ENCODE assay signal across 13 cellular contexts in the genomic region with DNA sequence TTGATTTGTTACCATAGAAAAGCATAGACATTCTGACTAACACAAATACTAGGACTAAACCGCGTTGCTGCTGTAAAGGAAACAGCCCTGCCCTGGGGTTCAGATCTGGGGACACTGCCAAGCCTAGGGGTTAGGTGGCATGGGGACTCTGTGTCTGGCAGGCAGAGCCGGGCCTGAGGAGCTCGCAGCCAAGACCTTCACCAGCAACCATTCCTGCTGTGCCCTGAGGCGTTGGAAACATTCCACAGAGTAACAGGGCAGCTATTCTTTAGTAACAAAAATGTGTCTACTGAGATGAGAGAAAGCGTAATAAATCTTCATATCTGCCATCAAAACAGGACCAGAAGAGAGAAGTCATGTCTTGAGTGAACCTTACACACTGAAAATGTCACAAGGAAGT.
DNase-seq lines count a peak whose midpoint lies in the region; ATAC-seq and TF ChIP-seq lines count a peak whose summit lies in the region.
"Had no signal": no experiment of that assay in that cellular context is flagged by ENCODE, and none has a peak within 500 bp of the region (broad histone marks: within the 10 kb centered on the region; RNA-seq: fewer than 3 reads in every experiment).

No MANE protein-coding gene starts in this region.

- no peaks in the 10 kb centered on the region for H4K20me1 ChIP-seq in smooth muscle cell (ENCODE audit: low read depth)

- H3K27me3 ChIP-seq in smooth muscle cell (ENCODE audit: low read depth) = no peaks in the 10 kb centered on the region
- H3K27me3 ChIP-seq: body of pancreas had no signal

- in situ Hi-C loops in astrocyte of the cerebellum (cut with HindIII; ENCODE audit: low sequenced_read_pairs) = no loop called here

- H2AFZ ChIP-seq in smooth muscle cell (ENCODE audit: low read depth) = no peak overlapping the region

- ATAC-seq in GM19023 (IDR thresholded peaks at IDR 0.05; ENCODE audit: unreplicated experiment) (no peak), HG03280 (IDR thresholded peaks at IDR 0.05; ENCODE audit: unreplicated experiment) (no peak)
- ATAC-seq: body of pancreas; natural killer cell treated with Interleukin-12 subunit alpha and Interleukin-12 subunit beta and Interleukin-15 and Interleukin-18, amount 100 ng/mL, for 72 hours had no signal

- no peaks in the 10 kb centered on the region for H3K79me2 ChIP-seq in smooth muscle cell (ENCODE audit: low read depth)

- no peak for TF ChIP-seq CTCF in astrocyte of the cerebellum (IDR thresholded peaks at IDR 0.05; ENCODE audit: low read depth, low read length, missing control alignments)
- no peak for TF ChIP-seq CTCF in smooth muscle cell (IDR thresholded peaks at IDR 0.05; ENCODE audit: borderline replicate concordance, insufficient read depth, poor library complexity, severe bottlenecking)

- peak overlapping the region; percentile 8 for H3K4me2 ChIP-seq in smooth muscle cell

- no peaks in the 10 kb centered on the region for H3K9me3 ChIP-seq in smooth muscle cell (replicated peaks; ENCODE audit: low read depth)
- H3K9me3 ChIP-seq: body of pancreas had no signal

- H3K4me1 ChIP-seq in smooth muscle cell (ENCODE audit: low read depth) = no peaks in the 10 kb centered on the region
- H3K4me1 ChIP-seq: body of pancreas had no signal

- no peak overlapping the region for H3K4me3 ChIP-seq in astrocyte of the cerebellum (ENCODE audit: low read depth, low read length)
- H3K4me3 ChIP-seq in smooth muscle cell = no peak overlapping the region
- H3K4me3 ChIP-seq: body of pancreas had no signal

- 36% methylated on average over 6 of the region's 6 CpGs for WGBS in smooth muscle cell (ENCODE audit: low lambda C conversion rate)

- peak; percentile 2 for DNase-seq in NCI-H69 (lab: John Stamatoyannopoulos, UW)
- peak; percentile 26 for DNase-seq in astrocyte of the cerebellum (ENCODE audit: low read depth)
- DNase-seq in hypothalamus (lab: John Stamatoyannopoulos, UW) = peak in 32 of 51 donors; percentile 1 to 71 (median 21)
- no peak for DNase-seq in smooth muscle cell (lab: John Stamatoyannopoulos, UW; ENCODE audit: unreplicated experiment)
- no peak for DNase-seq in dedifferentiated amniotic fluid mesenchymal stem cell (ENCODE audit: extremely low spot score)
- DNase-seq: CD4-positive, CD25-positive, alpha-beta regulatory T cell; NCI-H146; NCI-H524; SHP77 had no signal

- peak overlapping the region; percentile 9 for H3K27ac ChIP-seq in smooth muscle cell (ENCODE audit: low read depth)
- H3K27ac ChIP-seq: body of pancreas had no signal

- no peaks in the 10 kb centered on the region for H3K36me3 ChIP-seq in smooth muscle cell (ENCODE audit: low read depth)

- H3F3A ChIP-seq in smooth muscle cell (ENCODE audit: low read depth) = no peaks in the 10 kb centered on the region

- no peak overlapping the region for H3K9ac ChIP-seq in smooth muscle cell (ENCODE audit: low read depth)

Comparison
In these comparisons a context has a peak if more than half of its experiments do, and no peak if none do; other contexts are left out.
1. DNase-seq: peak in NCI-H69 (single experiment), astrocyte of the cerebellum (single experiment) and hypothalamus (32 of 51); none in smooth muscle cell (single experiment) and dedifferentiated amniotic fluid mesenchymal stem cell (single experiment).